In genomic region chr5:175444060-175444904, GRCh38 we compare ENCODE assay signal across 8 cellular contexts. TPM values are rescaled to one million over a fixed set of nuclear protein-coding genes. Genes with fewer than 3 reads are reported as not detected.
DNase-seq lines count a peak whose midpoint lies in the region; ATAC-seq, FAIRE-seq and TF ChIP-seq lines count a peak whose summit lies in the region.

Gene DRD1, minus strand, starts transcription at chr5:175444182. Its CDS starts 1,083 bp downstream, at chr5:175443099.

- H3K4me1 ChIP-seq in BLaER1 treated with 17β-estradiol and CSF1 and Interleukin-3, amounts not matched to agents 10 nM and 100 nM = peaks cover 0 to 12% (median 5%) of the 10 kb centered on the region in 10 experiments; a peak in 6 of 20 replicates
- H3K4me1 ChIP-seq in GM12878 (ENCODE audit: control insufficient read depth, insufficient read depth, low read length) = no peaks in the 10 kb centered on the region

- H3K9me3 ChIP-seq in BLaER1 treated with 17β-estradiol and CSF1 and Interleukin-3, amounts not matched to agents 10 nM and 100 nM (replicated peaks in 1 of 11) = peaks cover 6 to 20% (median 16%) of the 10 kb centered on the region in 11 experiments; a peak in 16 of 22 replicates
- H3K9me3 ChIP-seq in GM12878 (replicated peaks; ENCODE audit: control insufficient read depth, insufficient read depth, low read length) = no peaks in the 10 kb centered on the region

- POLR2A ChIA-PET in GM12878 (lab: Charles Lee) = no interaction called here

- H3K27me3 ChIP-seq in BLaER1 treated with 17β-estradiol and CSF1 and Interleukin-3, amounts not matched to agents 10 nM and 100 nM = peaks cover 30 to 35% (median 33%) of the 10 kb centered on the region in 11 experiments
- peaks cover 7 to 13% of the 10 kb centered on the region in 2 experiments for H3K27me3 ChIP-seq in GM12878 (replicated peaks in 1 of 2; ENCODE audit: control insufficient read depth in 2 of 2, insufficient read depth in 2 of 2, low read length in 1 of 2)

- SMC1A ChIA-PET in GM12878 (lab: Charles Lee; ENCODE audit: uncharacterized antibody, unreplicated experiment) = no interaction called here

- no peak for TF ChIP-seq EP300 in GM12878 (IDR thresholded peaks at IDR 0.05; ENCODE audit: borderline replicate concordance in 1 of 2, control insufficient read depth in 1 of 2, low read depth in 2 of 2, low read length in 2 of 2)

- no peak for TF ChIP-seq POLR2A in GM12878 (IDR thresholded peaks at IDR 0.05; ENCODE audit: low read depth, low read length)

- peak; percentile 61 for TF ChIP-seq RAD21 in GM12878 (IDR thresholded peaks at IDR 0.05; ENCODE audit: insufficient read depth, low read depth, low read length)

- peak within 1 kb of the TSS; percentile 68 to 83 (median 78) for H3K4me2 ChIP-seq in BLaER1 treated with 17β-estradiol and CSF1 and Interleukin-3, amounts not matched to agents 10 nM and 100 nM
- no peak within 1 kb of the TSS; the same call in 1 of the 2 replicates for H3K4me2 ChIP-seq in GM12878 (ENCODE audit: control insufficient read depth, insufficient read depth)

- no peak within 1 kb of the TSS for H3K27ac Mint-ChIP-seq in T-helper 2 cell treated with Interferon-gamma antibody and Interleukin-4, amounts not matched to agents 5 μg/mL and 100 μg/mL, for 36 hours

- H3K9me3 Mint-ChIP-seq in T-helper 2 cell treated with Interferon-gamma antibody and Interleukin-4, amounts not matched to agents 5 μg/mL and 100 μg/mL, for 36 hours = no peaks in the 10 kb centered on the region

- peaks cover 2% of the 10 kb centered on the region for H3K4me1 Mint-ChIP-seq in T-helper 2 cell treated with Interferon-gamma antibody and Interleukin-4, amounts not matched to agents 5 μg/mL and 100 μg/mL, for 36 hours (ENCODE audit: low read depth)

- no peaks in the 10 kb centered on the region for H3K36me3 Mint-ChIP-seq in T-helper 2 cell treated with Interferon-gamma antibody and Interleukin-4, amounts not matched to agents 5 μg/mL and 100 μg/mL, for 36 hours (ENCODE audit: low read depth)

- RAD21 ChIA-PET in GM12878 (lab: Charles Lee; ENCODE audit: unreplicated experiment) = no interaction called here

- intact Hi-C loops in GM12878 (cut with micrococcal nuclease; ENCODE audit: unreplicated experiment) = loop anchor here (1.0 kb wide), 1 partner anchor 493 kb away; no protein-coding TSS in a partner anchor

- H3K36me3 ChIP-seq in BLaER1 treated with 17β-estradiol and CSF1 and Interleukin-3, amounts not matched to agents 10 nM and 100 nM = no peaks in the 10 kb centered on the region
- no peaks in the 10 kb centered on the region for H3K36me3 ChIP-seq in GM12878 (ENCODE audit: control insufficient read depth in 2 of 2, insufficient read depth in 2 of 2, low read length in 1 of 2)

- WGBS in GM12878 (ENCODE audit: insufficient coverage, insufficient replicate concordance, low lambda C conversion rate, missing lambda C conversion rate) = 13% methylated on average over 37 of the region's 91 CpGs

- BruUV-seq in GM12878 (replicated peaks; lab: Mats Ljungman, UMichigan) = no TSS peak

- DNase-seq in T-helper 2 cell treated with Interferon-gamma antibody and Interleukin-4, amounts not matched to agents 5 μg/mL and 100 μg/mL, for 36 hours (ENCODE audit: low spot score) = peak; percentile 36
- no peak for DNase-seq in GM12878 (ENCODE audit: low read depth, low spot score)
- DNase-seq in inferior parietal cortex (ENCODE audit: extremely low spot score) = peak; percentile 67
- DNase-seq in stimulated activated CD4-positive, alpha-beta T cell treated with anti-CD3 and anti-CD28 coated beads, Interleukin-2, amount 100 ng/mL, for 4 hours (ENCODE audit: low read depth) = peak; percentile 31
- DNase-seq in NCI-H1105 treated with DMSO at 0.1 percent for 48 hours (lab: John Stamatoyannopoulos, UW) = no peak
- no peak for DNase-seq in T1000 (lab: John Stamatoyannopoulos, UW)

- CTCF ChIA-PET in GM12878 (lab: Yijun Ruan, JAX) = interaction anchor here (0.6 to 1.3 kb wide), 2 partner anchors 13 to 493 kb away, joined by 3 read pairs; no protein-coding TSS in a partner anchor

- peak within 1 kb of the TSS; percentile 61 for H3K4me3 Mint-ChIP-seq in T-helper 2 cell treated with Interferon-gamma antibody and Interleukin-4, amounts not matched to agents 5 μg/mL and 100 μg/mL, for 36 hours

- peaks cover 80% of the 10 kb centered on the region for H3K27me3 Mint-ChIP-seq in T-helper 2 cell treated with Interferon-gamma antibody and Interleukin-4, amounts not matched to agents 5 μg/mL and 100 μg/mL, for 36 hours (ENCODE audit: low read depth)

- H3K4me3 ChIP-seq in BLaER1 treated with 17β-estradiol and CSF1 and Interleukin-3, amounts not matched to agents 10 nM and 100 nM = peak within 1 kb of the TSS; percentile 40 to 65 (median 50)
- no peak within 1 kb of the TSS for H3K4me3 ChIP-seq in GM12878

- ATAC-seq in GM21737 (IDR thresholded peaks at IDR 0.05; ENCODE audit: unreplicated experiment) (peak; percentile 74), GM12878 (peak; percentile 95)

- H3K27ac ChIP-seq in BLaER1 treated with 17β-estradiol and CSF1 and Interleukin-3, amounts not matched to agents 10 nM and 100 nM = no peak within 1 kb of the TSS
- no peak within 1 kb of the TSS for H3K27ac ChIP-seq in GM12878 (ENCODE audit: control insufficient read depth, insufficient read depth)

- in situ Hi-C loops in GM12878 (cut with MboI) = no loop called here

- H2AFZ ChIP-seq in GM12878 (ENCODE audit: control insufficient read depth, low read depth, low read length) = no peak within 1 kb of the TSS

- FAIRE-seq in GM12878 (lab: Jason Lieb, UNC) = no peak

- no peaks in the 10 kb centered on the region for H3K79me2 ChIP-seq in GM12878 (ENCODE audit: control insufficient read depth, insufficient read depth, low read length)

- peak within 1 kb of the TSS in 1 of 11 experiments; percentile 12; a peak in 1 of 22 replicates for H3K9ac ChIP-seq in BLaER1 treated with 17β-estradiol and CSF1 and Interleukin-3, amounts not matched to agents 10 nM and 100 nM
- H3K9ac ChIP-seq in GM12878 (ENCODE audit: control insufficient read depth, insufficient read depth, low read length) = no peak within 1 kb of the TSS

- TF ChIP-seq CTCF in GM12878 (IDR thresholded peaks at IDR 0.05 in 2 of 3, conservative IDR thresholded peaks at IDR 0.05 in 1 of 3; ENCODE audit: control insufficient read depth in 2 of 3, extremely low read depth in 1 of 3, insufficient read depth in 1 of 3, low read depth in 3 of 3, low read length in 3 of 3) = peak; percentile 57 to 62 (median 58)

- H4K20me1 ChIP-seq in BLaER1 treated with 17β-estradiol and CSF1 and Interleukin-3, amounts not matched to agents 10 nM and 100 nM = 0 out of 22 replicates have a peak, but pooled peaks cover 0 to 5% (median 0%) of the 10 kb centered on the region in 11 experiments
- H4K20me1 ChIP-seq in GM12878 (ENCODE audit: control insufficient read depth, insufficient read depth) = no peaks in the 10 kb centered on the region

TF ChIP-seq in GM12878, 131 proteins besides CTCF, POLR2A, EP300 and RAD21 (continues in another document):
- TF ChIP-seq BRCA1 (IDR thresholded peaks at IDR 0.05; ENCODE audit: low read depth, low read length) (no peak), MYC (IDR thresholded peaks at IDR 0.05; ENCODE audit: insufficient read depth, insufficient read length, insufficient replicate concordance, low read length, severe bottlenecking) (no peak), SMC3 (IDR thresholded peaks at IDR 0.05; ENCODE audit: borderline replicate concordance, low read length) (peak; percentile 64), HDAC6 (IDR thresholded peaks at IDR 0.05; ENCODE audit: unreplicated experiment) (peak; percentile 87), DPF2 (IDR thresholded peaks at IDR 0.05) (no peak), LARP7 (IDR thresholded peaks at IDR 0.05) (peak; percentile 42; the same call in 1 of the 2 replicates), HDGF (IDR thresholded peaks at IDR 0.05) (no peak), HSF1 (IDR thresholded peaks at IDR 0.05; ENCODE audit: low read depth, low read length) (no peak)

RNA-seq across cellular contexts. Expression of gene DRD1, which starts in this region (rescaled TPM):
- total RNA-seq in GM12878 (2013; cell fraction: nucleolus; rRNA removed) = not detected in 2 replicates
- total RNA-seq in GM12878 (2014; rRNA removed) (not detected in 2 replicates), GM12878 (2014; rRNA removed; fragmentation: Illumina TruSeq; extraction: Trizol) (not detected in 2 replicates), GM12878 (2021) (not detected in 2 replicates)
- polyA plus RNA-seq in GM12878 (2011; ENCODE audit: low read depth) = not detected
- polyA plus RNA-seq in GM12878 (2011; rRNA removed) (not detected in 2 replicates), GM12878 (2014; fragmentation: Illumina TruSeq; extraction: Trizol) (not detected in 2 replicates), GM12878 (2014; fragmentation: Nextera tagmentation; extraction: Ambion mirVana) (not detected), GM12878 (2014; rRNA removed) (not detected in 2 replicates), GM12878 (2016; fragmentation: Nextera tagmentation; extraction: Ambion mirVana) (not detected)
- not detected in 2 replicates for polyA plus RNA-seq in GM12878 (2011; cell fraction: cytosol; rRNA removed)
- polyA plus RNA-seq in GM12878 (2011; cell fraction: nucleus; rRNA removed) = not detected in 2 replicates
- not detected in 2 replicates for polyA plus RNA-seq in GM12878 (2012)
- polyA minus RNA-seq in GM12878 (2011; rRNA and poly(A)+ RNA removed) = not detected in 2 replicates
- polyA minus RNA-seq in GM12878 (2011; cell fraction: cytosol; rRNA and poly(A)+ RNA removed) = not detected in 2 replicates
- not detected in 2 replicates for polyA minus RNA-seq in GM12878 (2011; cell fraction: nucleus; rRNA and poly(A)+ RNA removed)

Comparison
In these comparisons a context has a peak if more than half of its experiments do, and no peak if none do; other contexts are left out.
1. Peak in ATAC-seq in GM12878; RNA of the gene not detected or under 1 TPM.
2. DNase-seq: peak in T-helper 2 cell treated with Interferon-gamma antibody and Interleukin-4, amounts not matched to agents 5 μg/mL and 100 μg/mL, for 36 hours (single experiment), inferior parietal cortex (single experiment) and stimulated activated CD4-positive, alpha-beta T cell treated with anti-CD3 and anti-CD28 coated beads, Interleukin-2, amount 100 ng/mL, for 4 hours (single experiment); none in GM12878 (single experiment), NCI-H1105 treated with DMSO at 0.1 percent for 48 hours (single experiment) and T1000 (single experiment).